ENCODE assay signal across 2 cellular contexts in the genomic region with DNA sequence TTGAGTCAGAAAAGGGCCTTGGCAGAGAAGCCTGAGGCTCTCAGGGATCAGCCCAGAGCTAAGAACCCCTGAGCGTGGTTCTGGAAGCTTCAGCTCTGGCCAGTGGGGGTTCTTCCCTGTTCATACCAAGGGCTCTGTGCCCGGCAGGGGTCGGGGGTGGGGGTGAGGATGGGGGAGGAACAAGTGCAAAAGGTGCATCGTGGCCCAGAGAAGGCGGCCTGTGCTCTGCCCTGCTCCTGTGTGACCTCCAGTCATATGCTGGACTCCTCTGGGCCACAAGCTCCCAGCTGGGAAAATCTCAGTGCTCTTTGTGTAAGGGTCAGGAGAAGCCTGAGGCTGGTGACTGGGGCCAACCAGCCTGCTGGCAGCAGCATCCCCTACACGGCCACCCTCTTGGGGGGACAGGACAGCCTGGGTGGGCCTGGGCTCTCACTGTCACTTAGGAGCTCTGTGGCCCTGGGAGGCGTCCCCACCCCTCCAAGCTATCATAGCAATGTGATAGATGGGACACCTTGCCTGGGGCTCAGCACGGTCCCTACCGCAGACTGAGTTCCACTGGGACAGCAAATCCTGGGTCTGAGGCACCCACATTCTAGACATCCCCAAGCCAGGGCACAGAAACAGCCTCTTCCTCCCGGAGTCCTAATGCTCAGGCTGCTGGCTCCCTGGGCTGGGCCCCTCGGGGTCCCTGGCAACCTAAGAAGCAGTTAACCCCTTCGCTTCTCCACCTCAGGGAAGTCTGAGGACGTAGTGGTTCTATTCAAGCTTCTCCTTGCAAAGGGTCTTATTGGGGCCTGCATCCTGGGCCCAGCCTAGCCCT.
TF ChIP-seq lines count a peak whose summit lies in the region.

No MANE protein-coding gene starts in this region.

TF ChIP-seq in GM23338, 12 proteins besides CTCF, POLR2A, EP300 and RAD21 (continues in another document):
- TF ChIP-seq, protein P1, sequence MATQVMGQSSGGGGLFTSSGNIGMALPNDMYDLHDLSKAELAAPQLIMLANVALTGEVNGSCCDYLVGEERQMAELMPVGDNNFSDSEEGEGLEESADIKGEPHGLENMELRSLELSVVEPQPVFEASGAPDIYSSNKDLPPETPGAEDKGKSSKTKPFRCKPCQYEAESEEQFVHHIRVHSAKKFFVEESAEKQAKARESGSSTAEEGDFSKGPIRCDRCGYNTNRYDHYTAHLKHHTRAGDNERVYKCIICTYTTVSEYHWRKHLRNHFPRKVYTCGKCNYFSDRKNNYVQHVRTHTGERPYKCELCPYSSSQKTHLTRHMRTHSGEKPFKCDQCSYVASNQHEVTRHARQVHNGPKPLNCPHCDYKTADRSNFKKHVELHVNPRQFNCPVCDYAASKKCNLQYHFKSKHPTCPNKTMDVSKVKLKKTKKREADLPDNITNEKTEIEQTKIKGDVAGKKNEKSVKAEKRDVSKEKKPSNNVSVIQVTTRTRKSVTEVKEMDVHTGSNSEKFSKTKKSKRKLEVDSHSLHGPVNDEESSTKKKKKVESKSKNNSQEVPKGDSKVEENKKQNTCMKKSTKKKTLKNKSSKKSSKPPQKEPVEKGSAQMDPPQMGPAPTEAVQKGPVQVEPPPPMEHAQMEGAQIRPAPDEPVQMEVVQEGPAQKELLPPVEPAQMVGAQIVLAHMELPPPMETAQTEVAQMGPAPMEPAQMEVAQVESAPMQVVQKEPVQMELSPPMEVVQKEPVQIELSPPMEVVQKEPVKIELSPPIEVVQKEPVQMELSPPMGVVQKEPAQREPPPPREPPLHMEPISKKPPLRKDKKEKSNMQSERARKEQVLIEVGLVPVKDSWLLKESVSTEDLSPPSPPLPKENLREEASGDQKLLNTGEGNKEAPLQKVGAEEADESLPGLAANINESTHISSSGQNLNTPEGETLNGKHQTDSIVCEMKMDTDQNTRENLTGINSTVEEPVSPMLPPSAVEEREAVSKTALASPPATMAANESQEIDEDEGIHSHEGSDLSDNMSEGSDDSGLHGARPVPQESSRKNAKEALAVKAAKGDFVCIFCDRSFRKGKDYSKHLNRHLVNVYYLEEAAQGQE (IDR thresholded peaks at IDR 0.05; ENCODE audit: unreplicated experiment) = no peak
- TF ChIP-seq, protein P2, sequence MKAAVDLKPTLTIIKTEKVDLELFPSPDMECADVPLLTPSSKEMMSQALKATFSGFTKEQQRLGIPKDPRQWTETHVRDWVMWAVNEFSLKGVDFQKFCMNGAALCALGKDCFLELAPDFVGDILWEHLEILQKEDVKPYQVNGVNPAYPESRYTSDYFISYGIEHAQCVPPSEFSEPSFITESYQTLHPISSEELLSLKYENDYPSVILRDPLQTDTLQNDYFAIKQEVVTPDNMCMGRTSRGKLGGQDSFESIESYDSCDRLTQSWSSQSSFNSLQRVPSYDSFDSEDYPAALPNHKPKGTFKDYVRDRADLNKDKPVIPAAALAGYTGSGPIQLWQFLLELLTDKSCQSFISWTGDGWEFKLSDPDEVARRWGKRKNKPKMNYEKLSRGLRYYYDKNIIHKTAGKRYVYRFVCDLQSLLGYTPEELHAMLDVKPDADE (IDR thresholded peaks at IDR 0.05) = no peak; the same call in 1 of the 2 replicates
- TF ChIP-seq NANOG (IDR thresholded peaks at IDR 0.05; ENCODE audit: borderline replicate concordance) = no peak
- TF ChIP-seq JUNB (IDR thresholded peaks at IDR 0.05; ENCODE audit: unreplicated experiment) = no peak
- TF ChIP-seq EZH2phosphoT487 (IDR thresholded peaks at IDR 0.05; ENCODE audit: unreplicated experiment) = no peak
- no peak for TF ChIP-seq POLR2AphosphoS5 (IDR thresholded peaks at IDR 0.05; ENCODE audit: low read depth)
- TF ChIP-seq ZNF114 (CRISPR knock-in tag; IDR thresholded peaks at IDR 0.05) = no peak
- TF ChIP-seq CREB1 (CRISPR knock-in tag; IDR thresholded peaks at IDR 0.05; ENCODE audit: low read depth) = no peak
- no peak for TF ChIP-seq ZNF331 (CRISPR knock-in tag; IDR thresholded peaks at IDR 0.05; ENCODE audit: low read depth)

TF ChIP-seq in K562, 482 proteins besides CTCF, POLR2A, EP300 and RAD21:
- TF ChIP-seq CBX3 (IDR thresholded peaks at IDR 0.05; ENCODE audit: borderline replicate concordance in 1 of 2, low read length in 2 of 2) (no peak), MEIS2 (IDR thresholded peaks at IDR 0.05; ENCODE audit: partially characterized antibody) (peak; percentile 2), ZBTB7A (IDR thresholded peaks at IDR 0.05; ENCODE audit: borderline replicate concordance, control insufficient read depth, low read depth, low read length) (0 out of 2 replicates have a peak, but pooled peaks have one; percentile 10), RBM25 (IDR thresholded peaks at IDR 0.05; ENCODE audit: low read depth, low read length, severe bottlenecking) (peak; percentile 25), BCOR (IDR thresholded peaks at IDR 0.05) (peak; percentile 30; the same call in 1 of the 2 replicates), CREBBP (IDR thresholded peaks at IDR 0.05; ENCODE audit: low read depth, low read length) (no peak)
TF ChIP-seq in K562: peak in this region for 4.
